In genomic region chr19:34481861-34482379, GRCh38 we compare ENCODE assay signal across 8 cellular contexts. TPM values are rescaled to one million over a fixed set of nuclear protein-coding genes. Genes with fewer than 3 reads are reported as not detected.
DNase-seq lines count a peak whose midpoint lies in the region; ATAC-seq and TF ChIP-seq lines count a peak whose summit lies in the region.

No MANE protein-coding gene starts in this region.

- TF ChIP-seq CTCF in left ventricle myocardium inferior (IDR thresholded peaks at IDR 0.05; ENCODE audit: borderline replicate concordance) (no peak), gastrocnemius medialis (IDR thresholded peaks at IDR 0.05 in 4 of 5, conservative IDR thresholded peaks at IDR 0.05 in 1 of 5) (no peak)

- POLR2A ChIA-PET in activated CD8-positive, alpha-beta T cell treated with anti-CD3 and anti-CD28 coated beads, Interleukin-2, amount 10 ng/mL, durations not matched to agents 7 days and 5 days (lab: Charles Lee): no interaction called here

- peaks cover 38% of the 10 kb centered on the region for H3K27me3 Mint-ChIP-seq in activated CD8-positive, alpha-beta T cell treated with anti-CD3 and anti-CD28 coated beads, Interleukin-2, amount 10 ng/mL, durations not matched to agents 7 days and 5 days (ENCODE audit: low read depth)

- H3K4me1 ChIP-seq in left ventricle myocardium inferior (peaks cover 46% of the 10 kb centered on the region), gastrocnemius medialis (peaks cover 4 to 18% of the 10 kb centered on the region in 2 donors)

- H3K9me3 ChIP-seq in left ventricle myocardium inferior (replicated peaks): no peaks in the 10 kb centered on the region
- no peaks in the 10 kb centered on the region for H3K9me3 ChIP-seq in gastrocnemius medialis

- ATAC-seq in activated CD8-positive, alpha-beta T cell treated with anti-CD3 and anti-CD28 coated beads, Interleukin-2, amount 10 ng/mL, durations not matched to agents 7 days and 5 days: peak; percentile 42
- ATAC-seq in gastrocnemius medialis: peak; percentile 37 to 46
- no peak for ATAC-seq in HG03025 (IDR thresholded peaks at IDR 0.05; ENCODE audit: low FRiP score, unreplicated experiment)
- no peak for ATAC-seq in HG03432 (IDR thresholded peaks at IDR 0.05; ENCODE audit: unreplicated experiment)

- in situ Hi-C loops in gastrocnemius medialis (cut with MboI; ENCODE audit: low sequenced_read_pairs in 4 of 4): no loop called here

- H3K4me3 ChIP-seq in left ventricle myocardium inferior: peak overlapping the region; percentile 82
- peak overlapping the region; percentile 52 to 59 (median 58) for H3K4me3 ChIP-seq in gastrocnemius medialis

- no peak overlapping the region for H3K4me3 Mint-ChIP-seq in activated CD8-positive, alpha-beta T cell treated with anti-CD3 and anti-CD28 coated beads, Interleukin-2, amount 10 ng/mL, durations not matched to agents 7 days and 5 days

- H3K36me3 ChIP-seq in left ventricle myocardium inferior (no peaks in the 10 kb centered on the region), gastrocnemius medialis (no peaks in the 10 kb centered on the region)

- H3K27me3 ChIP-seq in left ventricle myocardium inferior (ENCODE audit: low read depth) (no peaks in the 10 kb centered on the region), gastrocnemius medialis (no peaks in the 10 kb centered on the region)

- no peaks in the 10 kb centered on the region for H3K9me3 Mint-ChIP-seq in activated CD8-positive, alpha-beta T cell treated with anti-CD3 and anti-CD28 coated beads, Interleukin-2, amount 10 ng/mL, durations not matched to agents 7 days and 5 days (ENCODE audit: insufficient read depth)

- CTCF ChIA-PET in activated CD8-positive, alpha-beta T cell treated with anti-CD3 and anti-CD28 coated beads, Interleukin-2, amount 10 ng/mL, durations not matched to agents 7 days and 5 days (lab: Charles Lee): no interaction called here

- no peaks in the 10 kb centered on the region for H3K36me3 Mint-ChIP-seq in activated CD8-positive, alpha-beta T cell treated with anti-CD3 and anti-CD28 coated beads, Interleukin-2, amount 10 ng/mL, durations not matched to agents 7 days and 5 days (ENCODE audit: low read depth)

- H3K27ac ChIP-seq in left ventricle myocardium inferior (replicated peaks) (peak overlapping the region; percentile 90), gastrocnemius medialis (peak overlapping the region in 3 of 4 donors; percentile 43 to 49 (median 46))

- no peak for TF ChIP-seq POLR2A in gastrocnemius medialis (IDR thresholded peaks at IDR 0.05)

- no peak overlapping the region for H3K27ac Mint-ChIP-seq in activated CD8-positive, alpha-beta T cell treated with anti-CD3 and anti-CD28 coated beads, Interleukin-2, amount 10 ng/mL, durations not matched to agents 7 days and 5 days

- H3K4me1 Mint-ChIP-seq in activated CD8-positive, alpha-beta T cell treated with anti-CD3 and anti-CD28 coated beads, Interleukin-2, amount 10 ng/mL, durations not matched to agents 7 days and 5 days (ENCODE audit: low read depth): no peaks in the 10 kb centered on the region

- intact Hi-C loops in left ventricle myocardium inferior (cut with micrococcal nuclease): no loop called here
- intact Hi-C loops in gastrocnemius medialis (cut with DNase I; ENCODE audit: low total_unique reads): no loop called here

- DNase-seq in ELR (ENCODE audit: low read depth): peak; percentile 67
- no peak for DNase-seq in activated CD8-positive, alpha-beta T cell treated with anti-CD3 and anti-CD28 coated beads, Interleukin-2, amount 10 ng/mL, durations not matched to agents 7 days and 5 days
- peak; percentile 50 for DNase-seq in left ventricle myocardium inferior
- peak in 1 of 2 donors; percentile 7 for DNase-seq in gastrocnemius medialis
- DNase-seq in NCI-H82 treated with DMSO at 0.1 percent for 48 hours (lab: John Stamatoyannopoulos, UW; ENCODE audit: unreplicated experiment): no peak
- DNase-seq in stimulated activated CD4-positive, alpha-beta T cell treated with anti-CD3 and anti-CD28 coated beads, Interleukin-12 subunit alpha, Interleukin-12 subunit beta, amount 100 ng/mL, for 4 hours: no peak

RNA-seq across cellular contexts. Expression of gene WTIP, which starts 0.4 kb away (rescaled TPM):
- 1 to 10 TPM in 1 of 2 experiments, under 1 TPM in 1; 0.68 to 1.2 TPM for total RNA-seq in activated CD8-positive, alpha-beta T cell treated with anti-CD3 and anti-CD28 coated beads, Interleukin-2, amount 10 ng/mL, durations not matched to agents 7 days and 5 days
- total RNA-seq in left ventricle myocardium inferior: 19.5 TPM
- total RNA-seq in gastrocnemius medialis: 1 to 10 TPM; 1.6 to 8.1 (median 2.9) TPM

RNA-seq across cellular contexts. Expression of gene UBA2, which starts 53.7 kb away (rescaled TPM):
- total RNA-seq in activated CD8-positive, alpha-beta T cell treated with anti-CD3 and anti-CD28 coated beads, Interleukin-2, amount 10 ng/mL, durations not matched to agents 7 days and 5 days: 100 to 1,000 TPM; 129 to 135 TPM
- 44.0 TPM for total RNA-seq in left ventricle myocardium inferior
- total RNA-seq in gastrocnemius medialis: 100 to 1,000 TPM in 3 of 4 donors, 10 to 100 TPM in 1; 89.3 to 106 (median 102) TPM

Comparison
In these comparisons a context has a peak if more than half of its experiments do, and no peak if none do; other contexts are left out.
1. DNase-seq: peak in ELR (single experiment) and left ventricle myocardium inferior (single experiment); none in activated CD8-positive, alpha-beta T cell treated with anti-CD3 and anti-CD28 coated beads, Interleukin-2, amount 10 ng/mL, durations not matched to agents 7 days and 5 days (single experiment), NCI-H82 treated with DMSO at 0.1 percent for 48 hours (single experiment) and stimulated activated CD4-positive, alpha-beta T cell treated with anti-CD3 and anti-CD28 coated beads, Interleukin-12 subunit alpha, Interleukin-12 subunit beta, amount 100 ng/mL, for 4 hours (single experiment).
2. ATAC-seq: peak in activated CD8-positive, alpha-beta T cell treated with anti-CD3 and anti-CD28 coated beads, Interleukin-2, amount 10 ng/mL, durations not matched to agents 7 days and 5 days (single experiment) and gastrocnemius medialis (2 of 2); none in HG03025 (single experiment) and HG03432 (single experiment).